In the genomic region with DNA sequence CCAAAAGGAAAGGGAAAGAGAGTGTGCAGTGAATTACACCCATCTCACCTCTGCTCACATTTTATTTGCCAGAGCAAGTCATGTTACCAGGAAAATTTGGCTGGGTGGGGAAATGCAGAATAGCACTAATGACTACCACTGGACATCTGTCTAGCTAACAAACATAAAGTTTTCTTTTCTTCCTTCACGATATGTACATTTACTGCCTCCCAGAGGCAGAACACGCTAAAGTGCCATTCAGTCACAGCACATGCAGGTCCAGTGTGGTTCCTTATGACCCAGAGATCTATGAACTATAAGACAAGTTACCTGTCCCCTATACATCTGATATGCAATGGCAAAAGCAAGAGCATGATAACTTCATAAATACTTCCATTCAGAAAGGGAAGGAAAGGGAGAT, we compare ENCODE assay signal across 13 cellular contexts.
DNase-seq lines count a peak whose midpoint lies in the region; ATAC-seq and TF ChIP-seq lines count a peak whose summit lies in the region.
"Had no signal": no experiment of that assay in that cellular context is flagged by ENCODE, and none has a peak within 500 bp of the region (broad histone marks: within the 10 kb centered on the region; RNA-seq: fewer than 3 reads in every experiment).

No MANE protein-coding gene starts in this region.

- POLR2A ChIA-PET in activated CD4-positive, alpha-beta memory T cell treated with anti-CD3 and anti-CD28 coated beads for 36 hours (lab: Charles Lee) = no interaction called here

- no peak overlapping the region for H3K27ac Mint-ChIP-seq in chondrocyte (ENCODE audit: unreplicated experiment)
- H3K27ac Mint-ChIP-seq in activated CD4-positive, alpha-beta memory T cell treated with anti-CD3 and anti-CD28 coated beads for 36 hours = no peak overlapping the region
- H3K27ac Mint-ChIP-seq: activated CD4-positive, alpha-beta T cell treated with anti-CD3 and anti-CD28 coated beads for 36 hours; H9; naive thymus-derived CD4-positive, alpha-beta T cell had no signal

- H3K9me3 Mint-ChIP-seq in chondrocyte (ENCODE audit: low read depth) = no peaks in the 10 kb centered on the region
- H3K9me3 Mint-ChIP-seq in activated CD4-positive, alpha-beta memory T cell treated with anti-CD3 and anti-CD28 coated beads for 36 hours = no peaks in the 10 kb centered on the region
- H3K9me3 Mint-ChIP-seq: H9 had no signal

- H3K27me3 Mint-ChIP-seq in chondrocyte (ENCODE audit: low read depth) = no peaks in the 10 kb centered on the region
- peaks cover 1% of the 10 kb centered on the region for H3K27me3 Mint-ChIP-seq in activated CD4-positive, alpha-beta memory T cell treated with anti-CD3 and anti-CD28 coated beads for 36 hours

- CTCF ChIA-PET in activated CD4-positive, alpha-beta memory T cell treated with anti-CD3 and anti-CD28 coated beads for 36 hours (lab: Charles Lee) = interaction anchor here (1.0 kb wide), 1 partner anchor 97 kb away, joined by 3 read pairs; no protein-coding TSS in a partner anchor

- DNase-seq in ELR (ENCODE audit: low read depth) (peak; percentile 63), M059J (ENCODE audit: low read depth) (peak; percentile 54), chondrocyte (ENCODE audit: low spot score) (no peak), lung microvascular endothelial cell (ENCODE audit: low read depth in 2 of 2) (peak; percentile 28 to 31), GM19238 (ENCODE audit: insufficient read length, low spot score) (no peak), HuH-7 (ENCODE audit: low spot score) (no peak)
- DNase-seq in activated CD4-positive, alpha-beta memory T cell treated with anti-CD3 and anti-CD28 coated beads for 36 hours = no peak
- DNase-seq: activated CD4-positive, alpha-beta T cell treated with anti-CD3 and anti-CD28 coated beads for 36 hours; Calu3; H9; naive thymus-derived CD4-positive, alpha-beta T cell; NCI-H187 had no signal

- peak; percentile 66 for TF ChIP-seq CTCF in chondrocyte (IDR thresholded peaks at IDR 0.05)

- ATAC-seq in HG03139 (IDR thresholded peaks at IDR 0.05; ENCODE audit: unreplicated experiment) = no peak
- ATAC-seq: activated CD4-positive, alpha-beta T cell treated with anti-CD3 and anti-CD28 coated beads for 36 hours; naive thymus-derived CD4-positive, alpha-beta T cell had no signal

- no peaks in the 10 kb centered on the region for H3K36me3 Mint-ChIP-seq in chondrocyte (ENCODE audit: low read depth)
- no peaks in the 10 kb centered on the region for H3K36me3 Mint-ChIP-seq in activated CD4-positive, alpha-beta memory T cell treated with anti-CD3 and anti-CD28 coated beads for 36 hours
- H3K36me3 Mint-ChIP-seq: naive thymus-derived CD4-positive, alpha-beta T cell had no signal

- peaks cover 30% of the 10 kb centered on the region for H3K4me1 Mint-ChIP-seq in chondrocyte (ENCODE audit: low read depth)
- peaks cover 2% of the 10 kb centered on the region for H3K4me1 Mint-ChIP-seq in activated CD4-positive, alpha-beta memory T cell treated with anti-CD3 and anti-CD28 coated beads for 36 hours (ENCODE audit: low read depth)
- H3K4me1 Mint-ChIP-seq: naive thymus-derived CD4-positive, alpha-beta T cell had no signal

- H3K4me3 Mint-ChIP-seq in chondrocyte (ENCODE audit: unreplicated experiment) = no peak overlapping the region
- H3K4me3 Mint-ChIP-seq in activated CD4-positive, alpha-beta memory T cell treated with anti-CD3 and anti-CD28 coated beads for 36 hours = no peak overlapping the region
- H3K4me3 Mint-ChIP-seq: activated CD4-positive, alpha-beta T cell treated with anti-CD3 and anti-CD28 coated beads for 36 hours; H9; naive thymus-derived CD4-positive, alpha-beta T cell had no signal

- intact Hi-C loops in activated CD4-positive, alpha-beta memory T cell treated with anti-CD3 and anti-CD28 coated beads for 36 hours (cut with micrococcal nuclease) = no loop called here

Comparison
In these comparisons a context has a peak if more than half of its experiments do, and no peak if none do; other contexts are left out.
1. DNase-seq: peak in ELR (single experiment), M059J (single experiment) and lung microvascular endothelial cell (2 of 2); none in chondrocyte (single experiment), GM19238 (single experiment), activated CD4-positive, alpha-beta memory T cell treated with anti-CD3 and anti-CD28 coated beads for 36 hours (single experiment) and HuH-7 (single experiment).